ENCODE assay signal across 19 cellular contexts in the genomic region with DNA sequence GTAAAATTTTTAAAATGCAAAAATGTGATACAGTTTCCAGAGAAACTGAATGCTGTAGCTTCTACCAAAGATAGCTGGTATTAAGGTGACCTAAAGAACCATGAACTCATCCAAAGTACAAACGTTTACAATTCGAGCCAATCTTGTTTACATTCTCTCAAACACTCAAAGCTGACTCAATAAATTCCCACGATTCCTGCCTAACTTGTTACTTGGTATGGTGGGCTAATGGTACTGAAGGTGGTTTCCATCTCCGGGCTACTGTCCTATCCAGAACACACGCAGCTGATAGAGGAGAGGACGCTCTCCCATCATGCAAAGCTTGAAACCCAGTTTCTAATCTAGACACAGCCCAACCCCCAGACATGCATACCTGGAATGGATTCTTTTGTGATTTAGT. TPM values are rescaled to one million over a fixed set of nuclear protein-coding genes. Genes with fewer than 3 reads are reported as not detected.
DNase-seq lines count a peak whose midpoint lies in the region; ATAC-seq, FAIRE-seq and TF ChIP-seq lines count a peak whose summit lies in the region.
"Had no signal": no experiment of that assay in that cellular context is flagged by ENCODE, and none has a peak within 500 bp of the region (broad histone marks: within the 10 kb centered on the region; RNA-seq: fewer than 3 reads in every experiment).

No MANE protein-coding gene starts in this region.

- peaks cover 13% of the 10 kb centered on the region; the same call in 1 of the 2 replicates for H4K20me1 ChIP-seq in PC-3 (ENCODE audit: low read length)
- H4K20me1 ChIP-seq in hepatocyte (ENCODE audit: insufficient read depth, poor library complexity, severe bottlenecking), result no peaks in the 10 kb centered on the region

- H3K4me2 ChIP-seq in PC-3 (ENCODE audit: low read length) (peak overlapping the region; percentile 38), hepatocyte (peak overlapping the region; percentile 12)
- H3K4me2 ChIP-seq: BLaER1 treated with 17β-estradiol and CSF1 and Interleukin-3, amounts not matched to agents 10 nM and 100 nM had no signal

- no peaks in the 10 kb centered on the region for H3K27me3 ChIP-seq in PC-3 (ENCODE audit: low read length)
- H3K27me3 ChIP-seq in hepatocyte, result no peaks in the 10 kb centered on the region
- H3K27me3 ChIP-seq in gastrocnemius medialis, result no peaks in the 10 kb centered on the region
- H3K27me3 ChIP-seq: BLaER1 treated with 17β-estradiol and CSF1 and Interleukin-3, amounts not matched to agents 10 nM and 100 nM had no signal

- no peaks in the 10 kb centered on the region for H3F3A ChIP-seq in PC-3 (ENCODE audit: low read length, unreplicated experiment)

- intact Hi-C loops in PC-3 (cut with micrococcal nuclease), result loop anchor here (1.0 kb wide), 1 partner anchor 13 kb away; no protein-coding TSS in a partner anchor
- intact Hi-C loops in gastrocnemius medialis (cut with DNase I; ENCODE audit: low total_unique reads), result loop anchor here (2.0 kb wide), 1 partner anchor 21 kb away; no protein-coding TSS in a partner anchor

- no peak for TF ChIP-seq POLR2A in GM12891 (IDR thresholded peaks at IDR 0.05; ENCODE audit: low read depth, low read length)
- no peak for TF ChIP-seq POLR2A in gastrocnemius medialis (IDR thresholded peaks at IDR 0.05)

- H3K9me2 ChIP-seq in PC-3 (replicated peaks; ENCODE audit: low read length), result no peaks in the 10 kb centered on the region
- H3K9me2 ChIP-seq in hepatocyte (replicated peaks; ENCODE audit: insufficient read depth), result no peaks in the 10 kb centered on the region

- ATAC-seq in PC-3 (peak; percentile 48), gastrocnemius medialis (no peak)
- ATAC-seq: mucosa of descending colon had no signal

- no peak overlapping the region for H2AFZ ChIP-seq in PC-3 (ENCODE audit: low read length)
- H2AFZ ChIP-seq in hepatocyte, result no peak overlapping the region

- H3K79me2 ChIP-seq in PC-3 (ENCODE audit: low read length) (peaks cover 31% of the 10 kb centered on the region), hepatocyte (peaks cover 10% of the 10 kb centered on the region)

- BruUV-seq in PC-3 (replicated peaks; lab: Mats Ljungman, UMichigan), result no TSS peak

- H3K9me3 ChIP-seq in PC-3 (ENCODE audit: low read length) (no peaks in the 10 kb centered on the region), hepatocyte (ENCODE audit: low read depth) (no peaks in the 10 kb centered on the region), gastrocnemius medialis (no peaks in the 10 kb centered on the region)
- H3K9me3 ChIP-seq: BLaER1 treated with 17β-estradiol and CSF1 and Interleukin-3, amounts not matched to agents 10 nM and 100 nM; mucosa of descending colon; thoracic aorta had no signal

- peaks cover 35% of the 10 kb centered on the region for H3K36me3 ChIP-seq in PC-3 (ENCODE audit: low read depth, low read length)
- no peaks in the 10 kb centered on the region for H3K36me3 ChIP-seq in hepatocyte (replicated peaks; ENCODE audit: insufficient read depth, low read depth)
- peaks cover 0 to 55% of the 10 kb centered on the region in 2 donors for H3K36me3 ChIP-seq in gastrocnemius medialis
- H3K36me3 ChIP-seq: thoracic aorta had no signal

- DNase-seq in GM12891 (ENCODE audit: insufficient read length, low spot score) (no peak), PC-3 (peak; percentile 87), hepatocyte (ENCODE audit: low spot score) (peak; percentile 20), gastrocnemius medialis (no peak), MV-4-11 (lab: John Stamatoyannopoulos, UW) (no peak), DMS 273 treated with DMSO at 0.1 percent for 48 hours (lab: John Stamatoyannopoulos, UW) (no peak), iPS-NIHi11 (ENCODE audit: low spot score) (no peak)
- DNase-seq: activated CD8-positive, alpha-beta memory T cell treated with anti-CD3 and anti-CD28 coated beads for 24 hours; amniotic stem cell; DMS153; kidney; mucosa of descending colon; NCI-H2171 treated with DMSO at 0.1 percent for 48 hours; small intestine; SW 1271 had no signal

- TF ChIP-seq CTCF in PC-3 (conservative IDR thresholded peaks at IDR 0.05; ENCODE audit: low read depth, low read length) (no peak), hepatocyte (IDR thresholded peaks at IDR 0.05; ENCODE audit: poor library complexity) (no peak), gastrocnemius medialis (IDR thresholded peaks at IDR 0.05 in 4 of 5, conservative IDR thresholded peaks at IDR 0.05 in 1 of 5) (no peak)

- no peak overlapping the region for H3K9ac ChIP-seq in PC-3 (ENCODE audit: low read length)
- H3K9ac ChIP-seq: BLaER1 treated with 17β-estradiol and CSF1 and Interleukin-3, amounts not matched to agents 10 nM and 100 nM had no signal

- H3K4me3 ChIP-seq in PC-3 (ENCODE audit: low read length) (no peak overlapping the region), hepatocyte (no peak overlapping the region), gastrocnemius medialis (no peak overlapping the region)
- H3K4me3 ChIP-seq: BLaER1 treated with 17β-estradiol and CSF1 and Interleukin-3, amounts not matched to agents 10 nM and 100 nM; coronary artery; mucosa of descending colon; thoracic aorta had no signal

- in situ Hi-C loops in gastrocnemius medialis (cut with MboI; ENCODE audit: low sequenced_read_pairs in 4 of 4), result no loop called here

- peak; percentile 67 for FAIRE-seq in GM12891 (lab: Jason Lieb, UNC)
- FAIRE-seq: kidney, small intestine had no signal

- WGBS in hepatocyte (ENCODE audit: low lambda C conversion rate, missing lambda C conversion rate), result 32% methylated on average over 6 of the region's 6 CpGs

- CTCF ChIA-PET in PC-3 (lab: Charles Lee), result interaction anchor here (0.6 to 0.8 kb wide), 2 partner anchors 15 to 66 kb away, joined by 3 read pairs; no protein-coding TSS in a partner anchor

- H3K27ac ChIP-seq in PC-3 (ENCODE audit: low read length) (peak overlapping the region; percentile 47), hepatocyte (peak overlapping the region; percentile 26), gastrocnemius medialis (peak overlapping the region; percentile 28 to 95 (median 62))
- H3K27ac ChIP-seq: BLaER1 treated with 17β-estradiol and CSF1 and Interleukin-3, amounts not matched to agents 10 nM and 100 nM; coronary artery; RWPE1; thoracic aorta had no signal

- POLR2A ChIA-PET in PC-3 (lab: Charles Lee; ENCODE audit: unreplicated experiment), result no interaction called here

- peaks cover 31% of the 10 kb centered on the region for H3K4me1 ChIP-seq in PC-3 (ENCODE audit: insufficient read depth, low read length)
- peaks cover 16% of the 10 kb centered on the region for H3K4me1 ChIP-seq in hepatocyte (ENCODE audit: insufficient read depth)
- H3K4me1 ChIP-seq in gastrocnemius medialis, result peaks cover 64 to 65% of the 10 kb centered on the region in 2 donors

TF ChIP-seq in GM12891, 5 proteins besides CTCF, POLR2A, EP300 and RAD21:
- TF ChIP-seq TAF1 (IDR thresholded peaks at IDR 0.05; ENCODE audit: low read depth, low read length), result no peak
- TF ChIP-seq POU2F2 (IDR thresholded peaks at IDR 0.05; ENCODE audit: low read depth, low read length), result no peak
- TF ChIP-seq SPI1 (IDR thresholded peaks at IDR 0.05; ENCODE audit: low read depth, low read length), result no peak
- no peak for TF ChIP-seq POLR2AphosphoS5 (IDR thresholded peaks at IDR 0.05; ENCODE audit: low read depth, low read length)
- no peak for TF ChIP-seq PAX5 (IDR thresholded peaks at IDR 0.05; ENCODE audit: insufficient read depth, low read length, severe bottlenecking)

RNA-seq across cellular contexts. Expression of gene RAD9B, which starts 31.5 kb away (rescaled TPM):
- polyA plus RNA-seq in GM12891 (2012; ENCODE audit: low read depth, missing spikeins), result 0.32 TPM
- total RNA-seq in PC-3 (2014; rRNA removed) (0.40 and 0.52 TPM in 2 replicates), hepatocyte (0.23 and 0.24 TPM in 2 replicates), gastrocnemius medialis (1 to 10 TPM in 1 of 4 donors, under 1 TPM in 3; 0.12 to 2.0 (median 0.62) TPM)
- polyA plus RNA-seq in hepatocyte, result 0.13 and 0.61 TPM in 2 replicates

RNA-seq across cellular contexts. Expression of gene VPS29, which starts 31.7 kb away (rescaled TPM):
- 113 TPM for polyA plus RNA-seq in GM12891 (2012; ENCODE audit: low read depth, missing spikeins)
- total RNA-seq in PC-3 (2014; rRNA removed) (96.5 and 114 TPM in 2 replicates), hepatocyte (102 and 110 TPM in 2 replicates), gastrocnemius medialis (100 to 1,000 TPM in 2 of 4 donors, 10 to 100 TPM in 2; 76.4 to 145 (median 92.9) TPM)
- polyA plus RNA-seq in hepatocyte, result 176 and 177 TPM in 2 replicates

RNA-seq across cellular contexts. Expression of gene PPTC7, which starts 49.5 kb away (rescaled TPM):
- 18.9 TPM for polyA plus RNA-seq in GM12891 (2012; ENCODE audit: low read depth, missing spikeins)
- 9.0 and 16.0 TPM in 2 replicates for total RNA-seq in PC-3 (2014; rRNA removed)
- total RNA-seq in hepatocyte, result 11.8 and 17.1 TPM in 2 replicates
- 8.1 and 8.6 TPM in 2 replicates for polyA plus RNA-seq in hepatocyte
- total RNA-seq in gastrocnemius medialis, result 10 to 100 TPM; 27.6 to 85.8 (median 58.4) TPM

Comparison
In these comparisons a context has a peak if more than half of its experiments do, and no peak if none do; other contexts are left out.
1. DNase-seq: peak in PC-3 (single experiment) and hepatocyte (single experiment); none in GM12891 (single experiment), gastrocnemius medialis (0 of 2), MV-4-11 (single experiment), DMS 273 treated with DMSO at 0.1 percent for 48 hours (single experiment) and iPS-NIHi11 (single experiment).
2. Peak in every context shown above with its lines, with median percentiles within 50 percentile points of each other: H3K27ac ChIP-seq.